Comparison of ENCODE assay signal across 1 cellular context in the genomic region with DNA sequence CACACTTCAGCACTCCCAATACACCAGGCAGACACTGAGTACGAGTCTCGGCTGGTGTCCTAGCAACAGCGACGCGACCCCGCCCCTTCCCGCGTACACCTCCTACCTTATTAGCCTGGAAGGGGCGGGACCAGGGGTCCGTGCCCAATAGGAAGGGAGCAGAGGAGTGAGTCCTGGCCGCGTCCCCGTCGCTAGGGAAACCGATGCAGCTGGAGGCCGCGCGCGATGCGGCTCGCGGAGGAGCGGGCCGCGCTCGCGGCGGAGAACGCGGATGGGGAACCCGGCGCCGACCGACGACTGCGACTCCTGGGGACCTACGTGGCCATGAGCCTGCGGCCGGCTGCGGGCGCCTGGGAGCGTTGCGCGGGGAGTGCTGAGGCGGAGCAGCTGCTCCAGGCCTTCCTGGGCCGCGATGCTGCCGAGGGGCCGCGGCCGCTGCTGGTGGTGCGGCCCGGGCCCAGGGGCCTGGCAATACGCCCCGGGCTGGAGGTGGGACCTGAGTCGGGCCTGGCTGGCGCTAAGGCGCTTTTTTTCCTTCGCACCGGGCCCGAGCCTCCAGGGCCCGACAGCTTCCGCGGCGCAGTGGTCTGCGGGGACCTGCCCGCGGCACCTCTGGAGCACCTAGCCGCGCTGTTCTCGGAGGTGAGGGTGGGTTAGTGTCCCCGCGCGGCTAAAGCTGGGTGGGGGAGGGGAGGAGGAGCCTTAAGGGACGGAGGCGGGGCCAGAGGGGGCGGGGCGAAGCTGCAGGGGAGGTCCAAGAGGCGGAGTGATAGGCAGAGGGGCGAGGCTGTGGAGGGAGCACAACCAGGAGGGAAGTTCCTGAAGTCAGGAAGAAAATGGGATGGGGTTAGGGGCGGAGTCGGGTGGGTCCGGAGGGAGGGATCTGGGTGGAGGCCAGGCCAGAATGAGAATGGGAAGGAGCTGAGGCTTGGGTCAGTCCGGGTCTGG.
TF ChIP-seq lines count a peak whose summit lies in the region.

A gene with protein sequence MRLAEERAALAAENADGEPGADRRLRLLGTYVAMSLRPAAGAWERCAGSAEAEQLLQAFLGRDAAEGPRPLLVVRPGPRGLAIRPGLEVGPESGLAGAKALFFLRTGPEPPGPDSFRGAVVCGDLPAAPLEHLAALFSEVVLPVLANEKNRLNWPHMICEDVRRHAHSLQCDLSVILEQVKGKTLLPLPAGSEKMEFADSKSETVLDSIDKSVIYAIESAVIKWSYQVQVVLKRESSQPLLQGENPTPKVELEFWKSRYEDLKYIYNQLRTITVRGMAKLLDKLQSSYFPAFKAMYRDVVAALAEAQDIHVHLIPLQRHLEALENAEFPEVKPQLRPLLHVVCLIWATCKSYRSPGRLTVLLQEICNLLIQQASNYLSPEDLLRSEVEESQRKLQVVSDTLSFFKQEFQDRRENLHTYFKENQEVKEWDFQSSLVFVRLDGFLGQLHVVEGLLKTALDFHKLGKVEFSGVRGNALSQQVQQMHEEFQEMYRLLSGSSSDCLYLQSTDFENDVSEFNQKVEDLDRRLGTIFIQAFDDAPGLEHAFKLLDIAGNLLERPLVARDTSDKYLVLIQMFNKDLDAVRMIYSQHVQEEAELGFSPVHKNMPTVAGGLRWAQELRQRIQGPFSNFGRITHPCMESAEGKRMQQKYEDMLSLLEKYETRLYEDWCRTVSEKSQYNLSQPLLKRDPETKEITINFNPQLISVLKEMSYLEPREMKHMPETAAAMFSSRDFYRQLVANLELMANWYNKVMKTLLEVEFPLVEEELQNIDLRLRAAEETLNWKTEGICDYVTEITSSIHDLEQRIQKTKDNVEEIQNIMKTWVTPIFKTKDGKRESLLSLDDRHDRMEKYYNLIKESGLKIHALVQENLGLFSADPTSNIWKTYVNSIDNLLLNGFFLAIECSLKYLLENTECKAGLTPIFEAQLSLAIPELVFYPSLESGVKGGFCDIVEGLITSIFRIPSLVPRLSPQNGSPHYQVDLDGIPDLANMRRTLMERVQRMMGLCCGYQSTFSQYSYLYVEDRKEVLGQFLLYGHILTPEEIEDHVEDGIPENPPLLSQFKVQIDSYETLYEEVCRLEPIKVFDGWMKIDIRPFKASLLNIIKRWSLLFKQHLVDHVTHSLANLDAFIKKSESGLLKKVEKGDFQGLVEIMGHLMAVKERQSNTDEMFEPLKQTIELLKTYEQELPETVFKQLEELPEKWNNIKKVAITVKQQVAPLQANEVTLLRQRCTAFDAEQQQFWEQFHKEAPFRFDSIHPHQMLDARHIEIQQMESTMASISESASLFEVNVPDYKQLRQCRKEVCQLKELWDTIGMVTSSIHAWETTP (N-terminal part only) (plus strand): TSS at position 197 of the 948 bp plus-strand sequence. CDS start 29 bp downstream, at position 226.

TF ChIP-seq in SK-N-SH treated with all-trans-retinoic acid at 6 μM for 48 hours, 23 proteins besides CTCF, POLR2A, EP300 and RAD21 (continued from another document):
- TF ChIP-seq, protein P1, sequence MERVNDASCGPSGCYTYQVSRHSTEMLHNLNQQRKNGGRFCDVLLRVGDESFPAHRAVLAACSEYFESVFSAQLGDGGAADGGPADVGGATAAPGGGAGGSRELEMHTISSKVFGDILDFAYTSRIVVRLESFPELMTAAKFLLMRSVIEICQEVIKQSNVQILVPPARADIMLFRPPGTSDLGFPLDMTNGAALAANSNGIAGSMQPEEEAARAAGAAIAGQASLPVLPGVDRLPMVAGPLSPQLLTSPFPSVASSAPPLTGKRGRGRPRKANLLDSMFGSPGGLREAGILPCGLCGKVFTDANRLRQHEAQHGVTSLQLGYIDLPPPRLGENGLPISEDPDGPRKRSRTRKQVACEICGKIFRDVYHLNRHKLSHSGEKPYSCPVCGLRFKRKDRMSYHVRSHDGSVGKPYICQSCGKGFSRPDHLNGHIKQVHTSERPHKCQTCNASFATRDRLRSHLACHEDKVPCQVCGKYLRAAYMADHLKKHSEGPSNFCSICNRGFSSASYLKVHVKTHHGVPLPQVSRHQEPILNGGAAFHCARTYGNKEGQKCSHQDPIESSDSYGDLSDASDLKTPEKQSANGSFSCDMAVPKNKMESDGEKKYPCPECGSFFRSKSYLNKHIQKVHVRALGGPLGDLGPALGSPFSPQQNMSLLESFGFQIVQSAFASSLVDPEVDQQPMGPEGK (CRISPR knock-in tag; IDR thresholded peaks at IDR 0.05; ENCODE audit: borderline replicate concordance), result no peak
- TF ChIP-seq ISL1 (CRISPR knock-in tag; IDR thresholded peaks at IDR 0.05), result no peak
- no peak for TF ChIP-seq CSDC2 (CRISPR knock-in tag; IDR thresholded peaks at IDR 0.05)
- TF ChIP-seq, protein P2, sequence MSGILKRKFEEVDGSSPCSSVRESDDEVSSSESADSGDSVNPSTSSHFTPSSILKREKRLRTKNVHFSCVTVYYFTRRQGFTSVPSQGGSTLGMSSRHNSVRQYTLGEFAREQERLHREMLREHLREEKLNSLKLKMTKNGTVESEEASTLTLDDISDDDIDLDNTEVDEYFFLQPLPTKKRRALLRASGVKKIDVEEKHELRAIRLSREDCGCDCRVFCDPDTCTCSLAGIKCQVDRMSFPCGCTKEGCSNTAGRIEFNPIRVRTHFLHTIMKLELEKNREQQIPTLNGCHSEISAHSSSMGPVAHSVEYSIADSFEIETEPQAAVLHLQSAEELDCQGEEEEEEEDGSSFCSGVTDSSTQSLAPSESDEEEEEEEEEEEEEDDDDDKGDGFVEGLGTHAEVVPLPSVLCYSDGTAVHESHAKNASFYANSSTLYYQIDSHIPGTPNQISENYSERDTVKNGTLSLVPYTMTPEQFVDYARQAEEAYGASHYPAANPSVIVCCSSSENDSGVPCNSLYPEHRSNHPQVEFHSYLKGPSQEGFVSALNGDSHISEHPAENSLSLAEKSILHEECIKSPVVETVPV (CRISPR knock-in tag; IDR thresholded peaks at IDR 0.05), result no peak
- no peak for TF ChIP-seq TCF4 (CRISPR knock-in tag; IDR thresholded peaks at IDR 0.05; ENCODE audit: borderline replicate concordance)
- TF ChIP-seq, protein P3, sequence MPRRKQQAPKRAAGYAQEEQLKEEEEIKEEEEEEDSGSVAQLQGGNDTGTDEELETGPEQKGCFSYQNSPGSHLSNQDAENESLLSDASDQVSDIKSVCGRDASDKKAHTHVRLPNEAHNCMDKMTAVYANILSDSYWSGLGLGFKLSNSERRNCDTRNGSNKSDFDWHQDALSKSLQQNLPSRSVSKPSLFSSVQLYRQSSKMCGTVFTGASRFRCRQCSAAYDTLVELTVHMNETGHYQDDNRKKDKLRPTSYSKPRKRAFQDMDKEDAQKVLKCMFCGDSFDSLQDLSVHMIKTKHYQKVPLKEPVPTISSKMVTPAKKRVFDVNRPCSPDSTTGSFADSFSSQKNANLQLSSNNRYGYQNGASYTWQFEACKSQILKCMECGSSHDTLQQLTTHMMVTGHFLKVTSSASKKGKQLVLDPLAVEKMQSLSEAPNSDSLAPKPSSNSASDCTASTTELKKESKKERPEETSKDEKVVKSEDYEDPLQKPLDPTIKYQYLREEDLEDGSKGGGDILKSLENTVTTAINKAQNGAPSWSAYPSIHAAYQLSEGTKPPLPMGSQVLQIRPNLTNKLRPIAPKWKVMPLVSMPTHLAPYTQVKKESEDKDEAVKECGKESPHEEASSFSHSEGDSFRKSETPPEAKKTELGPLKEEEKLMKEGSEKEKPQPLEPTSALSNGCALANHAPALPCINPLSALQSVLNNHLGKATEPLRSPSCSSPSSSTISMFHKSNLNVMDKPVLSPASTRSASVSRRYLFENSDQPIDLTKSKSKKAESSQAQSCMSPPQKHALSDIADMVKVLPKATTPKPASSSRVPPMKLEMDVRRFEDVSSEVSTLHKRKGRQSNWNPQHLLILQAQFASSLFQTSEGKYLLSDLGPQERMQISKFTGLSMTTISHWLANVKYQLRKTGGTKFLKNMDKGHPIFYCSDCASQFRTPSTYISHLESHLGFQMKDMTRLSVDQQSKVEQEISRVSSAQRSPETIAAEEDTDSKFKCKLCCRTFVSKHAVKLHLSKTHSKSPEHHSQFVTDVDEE (CRISPR knock-in tag; IDR thresholded peaks at IDR 0.05), result no peak
- no peak for TF ChIP-seq ZFP3 (CRISPR knock-in tag; IDR thresholded peaks at IDR 0.05)
TF ChIP-seq in SK-N-SH treated with all-trans-retinoic acid at 6 μM for 48 hours: peak in this region for 0.
